ENCODE assay signal across 12 cellular contexts in genomic region chr6:347232-347631, GRCh38. TPM values are rescaled to one million over a fixed set of nuclear protein-coding genes. Genes with fewer than 3 reads are reported as not detected.
DNase-seq lines count a peak whose midpoint lies in the region; ATAC-seq and TF ChIP-seq lines count a peak whose summit lies in the region.
"Had no signal": no experiment of that assay in that cellular context is flagged by ENCODE, and none has a peak within 500 bp of the region (broad histone marks: within the 10 kb centered on the region; RNA-seq: fewer than 3 reads in every experiment).

No MANE protein-coding gene starts in this region.

- DNase-seq in posterior vena cava (ENCODE audit: low spot score) (peak; percentile 37), MM.1S (no peak), epidermal melanocyte (ENCODE audit: insufficient read length, low spot score) (no peak), NCI-H2171 (lab: John Stamatoyannopoulos, UW) (no peak)
- no peak for DNase-seq in naive thymus-derived CD4-positive, alpha-beta T cell
- DNase-seq: anterior cingulate cortex, Calu3, NCI-H524 had no signal

- H3K27ac Mint-ChIP-seq in naive thymus-derived CD4-positive, alpha-beta T cell: no peak overlapping the region

- no peaks in the 10 kb centered on the region for H3K4me1 ChIP-seq in naive thymus-derived CD4-positive, alpha-beta T cell (ENCODE audit: control insufficient read depth in 2 of 2, insufficient read depth in 2 of 2, low read length in 2 of 2)
- H3K4me1 ChIP-seq in MM.1S (ENCODE audit: low read length): no peaks in the 10 kb centered on the region

- no peaks in the 10 kb centered on the region for H3K9me2 ChIP-seq in MM.1S (replicated peaks; ENCODE audit: insufficient read depth, low read length)

- H4K20me1 ChIP-seq in MM.1S (ENCODE audit: insufficient read depth, low read length): no peaks in the 10 kb centered on the region

- peak; percentile 69 for ATAC-seq in GM19023 (IDR thresholded peaks at IDR 0.05; ENCODE audit: unreplicated experiment)
- ATAC-seq in GM21825 (IDR thresholded peaks at IDR 0.05; ENCODE audit: unreplicated experiment): peak; percentile 74
- peak; percentile 68 for ATAC-seq in HG03280 (IDR thresholded peaks at IDR 0.05; ENCODE audit: unreplicated experiment)
- no peak for ATAC-seq in naive thymus-derived CD4-positive, alpha-beta T cell

- no peak overlapping the region for H3K4me3 Mint-ChIP-seq in naive thymus-derived CD4-positive, alpha-beta T cell

- H3K4me2 ChIP-seq in MM.1S (ENCODE audit: low read depth, low read length): no peak overlapping the region

- POLR2A ChIA-PET in naive thymus-derived CD4-positive, alpha-beta T cell (lab: Charles Lee): no interaction called here

- no peak overlapping the region for H2AFZ ChIP-seq in MM.1S (ENCODE audit: low read length)

- H3K79me2 ChIP-seq in MM.1S (ENCODE audit: low read length): peaks cover 47% of the 10 kb centered on the region

- TF ChIP-seq CTCF in MM.1S (IDR thresholded peaks at IDR 0.05; ENCODE audit: low read length): no peak

- H3K27ac ChIP-seq in naive thymus-derived CD4-positive, alpha-beta T cell (ENCODE audit: low read depth, low read length): no peak overlapping the region
- H3K27ac ChIP-seq in MM.1S (ENCODE audit: low read length): no peak overlapping the region

- no peaks in the 10 kb centered on the region for H3F3A ChIP-seq in MM.1S (ENCODE audit: insufficient read depth, low read length)

- intact Hi-C loops in posterior vena cava (cut with DNase I): no loop called here
- intact Hi-C loops in naive thymus-derived CD4-positive, alpha-beta T cell (cut with micrococcal nuclease): no loop called here

- H3K9me3 ChIP-seq in naive thymus-derived CD4-positive, alpha-beta T cell (ENCODE audit: control insufficient read depth in 2 of 3, low read length in 3 of 3): no peaks in the 10 kb centered on the region
- H3K9me3 ChIP-seq in MM.1S (replicated peaks; ENCODE audit: insufficient read depth, low read length): no peaks in the 10 kb centered on the region

- H3K4me1 Mint-ChIP-seq in naive thymus-derived CD4-positive, alpha-beta T cell: peaks cover 0 to 5% (median 0%) of the 10 kb centered on the region in 7 donors

- H3K27me3 Mint-ChIP-seq in naive thymus-derived CD4-positive, alpha-beta T cell: no peaks in the 10 kb centered on the region

- no peaks in the 10 kb centered on the region for H3K27me3 ChIP-seq in naive thymus-derived CD4-positive, alpha-beta T cell (ENCODE audit: control insufficient read depth in 2 of 2, insufficient read depth in 2 of 2, low read length in 2 of 2)
- no peaks in the 10 kb centered on the region for H3K27me3 ChIP-seq in MM.1S (replicated peaks; ENCODE audit: insufficient read depth, low read length)

- H3K36me3 Mint-ChIP-seq in naive thymus-derived CD4-positive, alpha-beta T cell: peaks cover 4 to 67% (median 31%) of the 10 kb centered on the region in 5 donors

- H3K9ac ChIP-seq in MM.1S (ENCODE audit: low read length): no peak overlapping the region

- CTCF ChIA-PET in naive thymus-derived CD4-positive, alpha-beta T cell (lab: Charles Lee): no interaction called here

- no peak overlapping the region for H3K4me3 ChIP-seq in naive thymus-derived CD4-positive, alpha-beta T cell (ENCODE audit: low read length)
- H3K4me3 ChIP-seq in MM.1S (ENCODE audit: low read length): no peak overlapping the region

- H3K9me3 Mint-ChIP-seq in naive thymus-derived CD4-positive, alpha-beta T cell: peaks cover 0 to 4% (median 0%) of the 10 kb centered on the region in 11 donors

- H3K36me3 ChIP-seq in naive thymus-derived CD4-positive, alpha-beta T cell (ENCODE audit: control insufficient read depth in 2 of 3, insufficient read depth in 3 of 3, low read length in 3 of 3): peaks cover 0 to 23% (median 3%) of the 10 kb centered on the region in 3 experiments
- H3K36me3 ChIP-seq in MM.1S (replicated peaks; ENCODE audit: insufficient read depth, low read length): peaks cover 15% of the 10 kb centered on the region; the same call in 1 of the 2 replicates

RNA-seq across cellular contexts. Expression of gene IRF4, which starts 44.3 kb away (rescaled TPM):
- total RNA-seq in posterior vena cava: 1 to 10 TPM; 1.7 to 2.7 TPM
- total RNA-seq in naive thymus-derived CD4-positive, alpha-beta T cell: 100 to 1,000 TPM in 1 of 5 experiments, 10 to 100 TPM in 4; 11.8 to 175 (median 27.1) TPM
- 1 to 10 TPM; 3.2 to 8.2 TPM for polyA plus RNA-seq in naive thymus-derived CD4-positive, alpha-beta T cell
- total RNA-seq: Calu3, myocyte had no signal

RNA-seq across cellular contexts. Expression of gene DUSP22, which starts 54.9 kb away (rescaled TPM):
- total RNA-seq in posterior vena cava: 10 to 100 TPM; 45.7 to 51.8 TPM
- total RNA-seq in naive thymus-derived CD4-positive, alpha-beta T cell: 10 to 100 TPM; 24.8 to 57.2 (median 51.0) TPM
- polyA plus RNA-seq in naive thymus-derived CD4-positive, alpha-beta T cell: 10 to 100 TPM; 30.6 to 36.6 TPM
